In the genomic region with DNA sequence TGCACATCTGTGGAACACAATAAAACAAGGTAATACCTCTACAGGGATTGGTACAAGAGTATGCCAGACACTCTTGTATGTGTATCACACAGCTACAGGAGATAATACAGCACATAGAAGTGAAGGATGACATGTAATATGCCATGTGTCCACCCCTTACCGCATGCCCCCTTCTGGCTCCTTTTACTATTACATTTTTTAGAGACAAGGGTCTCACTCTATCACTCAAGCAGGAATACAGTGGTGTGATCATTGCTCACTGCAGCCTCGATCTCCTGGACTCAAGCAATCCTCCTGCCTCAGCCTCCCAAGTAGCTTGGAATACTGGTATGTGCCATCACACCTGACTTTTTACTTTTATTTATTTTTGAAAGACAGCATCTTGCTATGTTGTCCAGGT, we compare ENCODE assay signal across 6 cellular contexts. TPM values are rescaled to one million over a fixed set of nuclear protein-coding genes. Genes with fewer than 3 reads are reported as not detected.
DNase-seq lines count a peak whose midpoint lies in the region; TF ChIP-seq lines count a peak whose summit lies in the region.

No MANE protein-coding gene starts in this region.

- no peaks in the 10 kb centered on the region for H3K27me3 ChIP-seq in ovary

- DNase-seq in NCI-H345 (lab: John Stamatoyannopoulos, UW) (peak; percentile 6), NCI-H345 treated with DMSO at 0.1 percent for 48 hours (lab: John Stamatoyannopoulos, UW; ENCODE audit: unreplicated experiment) (no peak), RWPE1 (ENCODE audit: low spot score) (peak; percentile 34), fibroblast of the aortic adventitia (ENCODE audit: low read depth) (no peak), globus pallidus (ENCODE audit: low spot score) (no peak), ovary (no peak)

- H3K36me3 ChIP-seq in ovary: no peaks in the 10 kb centered on the region

- 25 to 43% (median 28%) methylated on average over 2 of the region's 2 CpGs for WGBS in ovary, 3 donors

- no peak for TF ChIP-seq EP300 in ovary (IDR thresholded peaks at IDR 0.05)

- intact Hi-C loops in ovary (cut with DNase I): loop anchor here in 1 of 4 donors (5.0 kb wide), 1 partner anchor 50 kb away; a partner anchor contains a TSS

- no peak overlapping the region for H3K4me3 ChIP-seq in fibroblast of the aortic adventitia (ENCODE audit: low read depth, low read length)
- H3K4me3 ChIP-seq in ovary: no peak overlapping the region

- POLR2A ChIA-PET in RWPE1 (lab: Yijun Ruan, JAX; ENCODE audit: low non-redundant PET): no interaction called here

- H3K27ac ChIP-seq in RWPE1: no peak overlapping the region
- no peak overlapping the region for H3K27ac ChIP-seq in ovary

- no peaks in the 10 kb centered on the region for H3K4me1 ChIP-seq in ovary (ENCODE audit: insufficient read depth)

- CTCF ChIA-PET in RWPE1 (lab: Yijun Ruan, JAX): interaction anchor here (0.7 to 7.3 kb wide), 7 partner anchors 13 to 180 kb away, joined by 3 to 96 read pairs (median 3); a partner anchor contains a TSS

- no peak for TF ChIP-seq POLR2A in ovary (IDR thresholded peaks at IDR 0.05)

- no peaks in the 10 kb centered on the region for H3K9me3 ChIP-seq in ovary

- TF ChIP-seq CTCF in RWPE1 (conservative IDR thresholded peaks at IDR 0.05; ENCODE audit: low read depth) (peak; percentile 43), fibroblast of the aortic adventitia (IDR thresholded peaks at IDR 0.05; ENCODE audit: insufficient read depth, low read length) (peak; percentile 34), ovary (IDR thresholded peaks at IDR 0.05) (no peak)

RNA-seq across cellular contexts. Expression of a gene that starts 4.2 kb away (rescaled TPM):
- total RNA-seq in fibroblast of the aortic adventitia (ENCODE audit: low replicate concordance) (not detected in 2 replicates), ovary (under 1 TPM in 1 of 7 donors, not detected in 6; 0.59 TPM)
- polyA plus RNA-seq in ovary: under 1 TPM in 1 of 2 donors, not detected in 1; 0.27 TPM

RNA-seq across cellular contexts. Expression of a gene that starts 10.9 kb away (rescaled TPM):
- total RNA-seq in fibroblast of the aortic adventitia (ENCODE audit: low replicate concordance) (not detected in 2 replicates), ovary (10 to 100 TPM in 3 of 7 donors, 1 to 10 TPM in 4; 3.8 to 34.0 (median 8.6) TPM)
- 10 to 100 TPM in 1 of 2 donors, 1 to 10 TPM in 1; 8.1 to 12.2 TPM for polyA plus RNA-seq in ovary

RNA-seq across cellular contexts. Expression of a gene that starts 14.8 kb away (rescaled TPM):
- total RNA-seq in fibroblast of the aortic adventitia (ENCODE audit: low replicate concordance) (not detected in 2 replicates), ovary (1 to 10 TPM in 1 of 7 donors, under 1 TPM in 3, not detected in 3; 0.42 to 1.8 (median 0.62) TPM)
- polyA plus RNA-seq in ovary: under 1 TPM; 0.48 to 0.73 TPM

RNA-seq across cellular contexts. Expression of a gene that starts 18.0 kb away (rescaled TPM):
- total RNA-seq in fibroblast of the aortic adventitia (ENCODE audit: low replicate concordance) (not detected in 2 replicates), ovary (10 to 100 TPM in 4 of 7 donors, 1 to 10 TPM in 3; 4.5 to 26.6 (median 12.9) TPM)
- polyA plus RNA-seq in ovary: 10 to 100 TPM; 24.5 to 82.4 TPM

RNA-seq across cellular contexts. Expression of a gene that starts 21.6 kb away (rescaled TPM):
- not detected in 2 replicates for total RNA-seq in fibroblast of the aortic adventitia (ENCODE audit: low replicate concordance)
- 1 to 10 TPM in 2 of 7 donors, under 1 TPM in 3, not detected in 2; 0.24 to 3.0 (median 0.56) TPM for total RNA-seq in ovary
- polyA plus RNA-seq in ovary: 1 to 10 TPM in 1 of 2 donors, not detected in 1; 1.0 TPM

Comparison
In these comparisons a context has a peak if more than half of its experiments do, and no peak if none do; other contexts are left out.
1. DNase-seq: peak in NCI-H345 (single experiment) and RWPE1 (single experiment); none in NCI-H345 treated with DMSO at 0.1 percent for 48 hours (single experiment), fibroblast of the aortic adventitia (single experiment), globus pallidus (single experiment) and ovary (0 of 5).
2. CTCF ChIP-seq: peak in RWPE1 (single experiment) and fibroblast of the aortic adventitia (single experiment); none in ovary (0 of 3).